ENCODE assay signal across 8 cellular contexts in the genomic region with DNA sequence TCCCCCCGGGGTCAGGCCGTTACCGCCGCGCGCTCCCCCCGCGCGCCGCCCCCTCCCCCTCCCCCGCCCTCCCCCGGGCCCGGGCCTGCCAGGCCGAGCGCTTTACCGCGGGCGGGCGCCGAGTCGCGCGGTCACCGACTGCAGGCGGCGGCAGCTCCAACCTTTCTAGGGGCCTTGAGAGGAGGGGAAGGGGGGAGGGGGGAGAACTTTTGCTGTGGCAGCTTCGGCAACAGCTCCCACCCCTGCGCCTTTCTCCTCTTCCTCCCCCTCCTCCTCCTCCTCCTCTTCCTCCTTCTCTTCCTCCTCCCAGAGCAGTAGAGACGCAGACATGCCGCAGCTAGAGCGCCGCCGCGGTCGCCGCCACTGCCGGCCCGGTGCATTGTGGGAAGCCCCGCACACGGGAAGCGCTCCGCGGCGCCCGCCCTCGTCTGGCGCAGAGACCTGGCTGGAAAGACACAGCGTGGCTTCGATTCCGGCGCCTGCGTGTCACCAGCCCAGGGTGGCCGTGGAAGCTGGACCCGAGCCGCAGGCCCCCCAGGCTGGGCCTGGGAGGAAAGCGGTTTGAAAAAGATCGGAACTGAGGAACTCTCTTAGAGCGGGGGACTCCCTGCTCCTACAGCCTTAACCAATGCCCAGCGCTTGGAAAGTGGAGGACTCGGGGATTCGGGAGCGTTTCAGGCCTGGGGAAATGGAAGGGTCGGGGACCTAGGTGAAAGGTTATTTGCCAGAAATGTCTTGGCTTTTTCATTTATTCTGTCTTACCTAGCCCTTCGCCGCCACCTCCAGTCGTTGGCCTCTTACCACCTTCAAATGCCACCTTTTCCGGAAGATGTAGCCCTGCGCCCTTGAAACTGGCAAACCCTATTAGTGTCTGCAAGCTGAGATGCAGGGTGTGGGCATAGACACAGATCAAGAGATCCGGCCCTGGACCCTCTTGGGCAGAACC. TPM values are rescaled to one million over a fixed set of nuclear protein-coding genes. Genes with fewer than 3 reads are reported as not detected.
DNase-seq lines count a peak whose midpoint lies in the region; ATAC-seq, FAIRE-seq and TF ChIP-seq lines count a peak whose summit lies in the region.

A gene with protein sequence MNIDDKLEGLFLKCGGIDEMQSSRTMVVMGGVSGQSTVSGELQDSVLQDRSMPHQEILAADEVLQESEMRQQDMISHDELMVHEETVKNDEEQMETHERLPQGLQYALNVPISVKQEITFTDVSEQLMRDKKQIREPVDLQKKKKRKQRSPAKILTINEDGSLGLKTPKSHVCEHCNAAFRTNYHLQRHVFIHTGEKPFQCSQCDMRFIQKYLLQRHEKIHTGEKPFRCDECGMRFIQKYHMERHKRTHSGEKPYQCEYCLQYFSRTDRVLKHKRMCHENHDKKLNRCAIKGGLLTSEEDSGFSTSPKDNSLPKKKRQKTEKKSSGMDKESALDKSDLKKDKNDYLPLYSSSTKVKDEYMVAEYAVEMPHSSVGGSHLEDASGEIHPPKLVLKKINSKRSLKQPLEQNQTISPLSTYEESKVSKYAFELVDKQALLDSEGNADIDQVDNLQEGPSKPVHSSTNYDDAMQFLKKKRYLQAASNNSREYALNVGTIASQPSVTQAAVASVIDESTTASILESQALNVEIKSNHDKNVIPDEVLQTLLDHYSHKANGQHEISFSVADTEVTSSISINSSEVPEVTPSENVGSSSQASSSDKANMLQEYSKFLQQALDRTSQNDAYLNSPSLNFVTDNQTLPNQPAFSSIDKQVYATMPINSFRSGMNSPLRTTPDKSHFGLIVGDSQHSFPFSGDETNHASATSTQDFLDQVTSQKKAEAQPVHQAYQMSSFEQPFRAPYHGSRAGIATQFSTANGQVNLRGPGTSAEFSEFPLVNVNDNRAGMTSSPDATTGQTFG (minus strand): TSS at position 330 of the 946 bp plus-strand sequence. CDS start 61,685 bp downstream, outside the sequence.

- no peaks in the 10 kb centered on the region for H3K27me3 ChIP-seq in right cardiac atrium (ENCODE audit: control insufficient read depth, insufficient read depth)

- TF ChIP-seq POLR2A in GM15510 (IDR thresholded peaks at IDR 0.05; ENCODE audit: borderline replicate concordance, extremely low read depth, insufficient read length) = peak; percentile 97

- intact Hi-C loops in T-helper 2 cell treated with Interferon-gamma antibody and Interleukin-4, amounts not matched to agents 100 ng/mL and 5 ng/mL, for 36 hours (cut with micrococcal nuclease) = loop anchor here (1.0 to 10.0 kb wide), 7 partner anchors 18 to 1788 kb away; partner anchors contain the start of genes HACD2, OSBPL11 and SNX4
- intact Hi-C loops in right cardiac atrium (cut with DNase I) = no loop called here

- H3K4me1 ChIP-seq in right cardiac atrium (ENCODE audit: control insufficient read depth, insufficient read depth, low read length) = peaks cover 9% of the 10 kb centered on the region

- no peaks in the 10 kb centered on the region for H3K9me3 ChIP-seq in right cardiac atrium (ENCODE audit: control insufficient read depth, low read length)

- ATAC-seq in HG02885 (IDR thresholded peaks at IDR 0.05; ENCODE audit: poor library complexity, unreplicated experiment) (peak; percentile 86), right cardiac atrium (peak; percentile 99)

- FAIRE-seq in urothelium cell line (lab: Jason Lieb, UNC) = peak; percentile 84

- under 1% methylated on average over 67 of the region's 69 CpGs for WGBS in right cardiac atrium

- DNase-seq in NCI-H1930 (lab: John Stamatoyannopoulos, UW) (peak; percentile 72 to 82), anterior cingulate cortex (lab: John Stamatoyannopoulos, UW) (peak; percentile 51 to 93 (median 87)), right cardiac atrium (peak; percentile 93 to 97 (median 97)), pulmonary artery endothelial cell (ENCODE audit: low read depth, low spot score) (peak; percentile 56), urothelium cell line (ENCODE audit: low spot score) (peak; percentile 96)

- peak within 1 kb of the TSS; percentile 95 for H3K4me3 ChIP-seq in right cardiac atrium (ENCODE audit: low read length)

- H3K27ac ChIP-seq in right cardiac atrium (ENCODE audit: low read length) = peak within 1 kb of the TSS; percentile 94

RNA-seq across cellular contexts. Expression of the gene that starts here (rescaled TPM):
- total RNA-seq in T-helper 2 cell treated with Interferon-gamma antibody and Interleukin-4, amounts not matched to agents 100 ng/mL and 5 ng/mL, for 36 hours = 42.2 and 43.1 TPM in 2 replicates
- total RNA-seq in right cardiac atrium (10 to 100 TPM; 45.4 to 51.6 (median 46.4) TPM), pulmonary artery endothelial cell (24.1 and 36.6 TPM in 2 replicates)
- 5.3 TPM for polyA plus RNA-seq in right cardiac atrium

Comparison
In these comparisons a context has a peak if more than half of its experiments do, and no peak if none do; other contexts are left out.
1. Peak in every context shown above with its lines: DNase-seq, ATAC-seq, H3K4me3 ChIP-seq and H3K27ac ChIP-seq.